8 cellular contexts compared by ENCODE assay signal in genomic region chr19:4063369-4064072, GRCh38. TPM values are rescaled to one million over a fixed set of nuclear protein-coding genes. Genes with fewer than 3 reads are reported as not detected.
DNase-seq lines count a peak whose midpoint lies in the region; ATAC-seq and TF ChIP-seq lines count a peak whose summit lies in the region.

No MANE protein-coding gene starts in this region.

- ATAC-seq in SK-N-SH treated with all-trans-retinoic acid at 6 μM for 48 hours (no peak), GM19463 (IDR thresholded peaks at IDR 0.05; ENCODE audit: unreplicated experiment) (no peak)
- ATAC-seq in activated naive CD4-positive, alpha-beta T cell treated with anti-CD3 and anti-CD28 coated beads, Interleukin-2, amount 50 U/mL, for 72 hours = no peak

- peaks cover 64% of the 10 kb centered on the region for H4K20me1 ChIP-seq in SK-N-SH (ENCODE audit: insufficient read depth)

- H3K27ac ChIP-seq in SK-N-SH (ENCODE audit: low read depth in 2 of 2, low read length in 1 of 2) = peak overlapping the region in 1 of 2 experiments; percentile 59; a peak in 2 of 4 replicates
- H3K27ac ChIP-seq in suprapubic skin = peak overlapping the region; percentile 86

- peaks cover 3 to 13% of the 10 kb centered on the region in 2 experiments for H3K36me3 ChIP-seq in SK-N-SH (replicated peaks in 1 of 2; ENCODE audit: control insufficient read depth in 1 of 2, insufficient read depth in 2 of 2, low read length in 1 of 2)
- H3K36me3 ChIP-seq in suprapubic skin = no peaks in the 10 kb centered on the region

- no peaks in the 10 kb centered on the region for H3K9me3 Mint-ChIP-seq in activated naive CD4-positive, alpha-beta T cell treated with anti-CD3 and anti-CD28 coated beads, Interleukin-2, amount 50 U/mL, for 72 hours
- H3K9me3 Mint-ChIP-seq in immature natural killer cell = no peaks in the 10 kb centered on the region

- no peak for TF ChIP-seq RAD21 in SK-N-SH (IDR thresholded peaks at IDR 0.05; ENCODE audit: low read length)

- H3K4me3 ChIP-seq in SK-N-SH (ENCODE audit: low read depth in 2 of 2, low read length in 1 of 2) (peak overlapping the region; percentile 72 to 81), suprapubic skin (peak overlapping the region; percentile 99)

- H3K4me1 ChIP-seq in SK-N-SH (ENCODE audit: control insufficient read depth in 1 of 2, insufficient read depth in 2 of 2, low read depth in 1 of 2, low read length in 1 of 2) = peaks cover 4 to 16% of the 10 kb centered on the region in 2 experiments; a peak in 2 of 4 replicates
- peaks cover 69% of the 10 kb centered on the region for H3K4me1 ChIP-seq in suprapubic skin

- peaks cover 1 to 23% (median 12%) of the 10 kb centered on the region in 3 donors for H3K27me3 Mint-ChIP-seq in immature natural killer cell (ENCODE audit: low read depth in 3 of 3)

- peaks cover 69% of the 10 kb centered on the region for H3K79me2 ChIP-seq in SK-N-SH (ENCODE audit: insufficient read depth)

- H3K9me2 ChIP-seq in SK-N-SH = no peaks in the 10 kb centered on the region

- peak overlapping the region; percentile 100 for H3K4me2 ChIP-seq in SK-N-SH

- peaks cover 27 to 46% of the 10 kb centered on the region in 2 donors for H3K4me1 Mint-ChIP-seq in immature natural killer cell

- TF ChIP-seq EP300 in SK-N-SH (IDR thresholded peaks at IDR 0.05; ENCODE audit: borderline replicate concordance in 1 of 2, low read depth in 1 of 2, low read length in 1 of 2) (no peak), suprapubic skin (IDR thresholded peaks at IDR 0.05) (no peak)

- H3K27me3 ChIP-seq in SK-N-SH (ENCODE audit: insufficient read depth) = no peaks in the 10 kb centered on the region
- no peaks in the 10 kb centered on the region for H3K27me3 ChIP-seq in suprapubic skin

- TF ChIP-seq CTCF in SK-N-SH (IDR thresholded peaks at IDR 0.05) (no peak; the same call in 1 of the 2 replicates), suprapubic skin (IDR thresholded peaks at IDR 0.05) (no peak)

- POLR2A ChIA-PET in SK-N-SH (lab: Yijun Ruan, JAX) = interaction anchor here (0.9 kb wide), 1 partner anchor 76 kb away, joined by 3 read pairs; no protein-coding TSS in a partner anchor

- CTCF ChIA-PET in SK-N-SH (lab: Yijun Ruan, JAX) = interaction anchor here (1.8 kb wide), 1 partner anchor 78 kb away, joined by 4 read pairs; no protein-coding TSS in a partner anchor

- H3K9me3 ChIP-seq in SK-N-SH (no peaks in the 10 kb centered on the region), suprapubic skin (no peaks in the 10 kb centered on the region)

- no peaks in the 10 kb centered on the region for H3K36me3 Mint-ChIP-seq in activated naive CD4-positive, alpha-beta T cell treated with anti-CD3 and anti-CD28 coated beads, Interleukin-2, amount 50 U/mL, for 72 hours
- peaks cover 0 to 3% (median 0%) of the 10 kb centered on the region in 3 donors for H3K36me3 Mint-ChIP-seq in immature natural killer cell

- TF ChIP-seq POLR2A in suprapubic skin (IDR thresholded peaks at IDR 0.05) = no peak

- peak overlapping the region; percentile 86 to 92 (median 89) for H3K4me3 Mint-ChIP-seq in immature natural killer cell

- no peak overlapping the region for H2AFZ ChIP-seq in SK-N-SH (ENCODE audit: low read depth)

- peaks cover 7% of the 10 kb centered on the region for H3F3A ChIP-seq in SK-N-SH (replicated peaks; ENCODE audit: insufficient read depth)

- 72% methylated on average over 18 of the region's 24 CpGs for WGBS in SK-N-SH (ENCODE audit: low lambda C conversion rate)
- 37% methylated on average over 17 of the region's 24 CpGs for WGBS in suprapubic skin

- no peak for DNase-seq in SK-N-SH
- no peak for DNase-seq in activated naive CD4-positive, alpha-beta T cell treated with anti-CD3 and anti-CD28 coated beads, Interleukin-2, amount 50 U/mL, for 72 hours (ENCODE audit: low spot score in 2 of 2)
- no peak for DNase-seq in immature natural killer cell
- no peak for DNase-seq in suprapubic skin (ENCODE audit: low spot score in 2 of 2)
- DNase-seq in stimulated activated CD4-positive, alpha-beta T cell treated with anti-CD3 and anti-CD28 coated beads, Interleukin-15, amount 100 ng/mL, for 24 hours = no peak
- DNase-seq in SHP77 treated with DMSO at 0.1 percent for 48 hours (lab: John Stamatoyannopoulos, UW) = no peak

- H3K27ac Mint-ChIP-seq in activated naive CD4-positive, alpha-beta T cell treated with anti-CD3 and anti-CD28 coated beads, Interleukin-2, amount 50 U/mL, for 72 hours = peak overlapping the region; percentile 84 to 90
- H3K27ac Mint-ChIP-seq in immature natural killer cell = peak overlapping the region; percentile 82 to 96 (median 91)

- peak overlapping the region; percentile 84 for H3K9ac ChIP-seq in SK-N-SH

TF ChIP-seq in SK-N-SH, 30 proteins besides CTCF, POLR2A, EP300 and RAD21 (continues in another document):
- TF ChIP-seq NRF1 (IDR thresholded peaks at IDR 0.05; ENCODE audit: low read depth, low read length) (no peak), EZH2phosphoT487 (IDR thresholded peaks at IDR 0.05; ENCODE audit: borderline replicate concordance, low read depth) (no peak), USF2 (IDR thresholded peaks at IDR 0.05; ENCODE audit: borderline replicate concordance, low read depth, low read length) (no peak), MEF2A (IDR thresholded peaks at IDR 0.05; ENCODE audit: borderline replicate concordance, low read depth) (no peak), RFX5 (IDR thresholded peaks at IDR 0.05; ENCODE audit: low read length) (no peak), MAX (IDR thresholded peaks at IDR 0.05; ENCODE audit: low read depth) (no peak), MXI1 (IDR thresholded peaks at IDR 0.05; ENCODE audit: low read depth, low read length) (no peak), NFIC (IDR thresholded peaks at IDR 0.05; ENCODE audit: borderline replicate concordance) (no peak), POLR2AphosphoS5 (IDR thresholded peaks at IDR 0.05; ENCODE audit: low read depth, low read length) (no peak)

TF ChIP-seq in SK-N-SH treated with all-trans-retinoic acid at 6 μM for 48 hours, 23 proteins besides CTCF, POLR2A, EP300 and RAD21:
- TF ChIP-seq ZFP30 (CRISPR knock-in tag; IDR thresholded peaks at IDR 0.05) (no peak), PATZ1 (CRISPR knock-in tag; IDR thresholded peaks at IDR 0.05; ENCODE audit: borderline replicate concordance) (no peak), TCF4 (CRISPR knock-in tag; IDR thresholded peaks at IDR 0.05; ENCODE audit: borderline replicate concordance) (no peak), OSR1 (CRISPR knock-in tag; IDR thresholded peaks at IDR 0.05) (no peak), PPARA (CRISPR knock-in tag; IDR thresholded peaks at IDR 0.05; ENCODE audit: borderline replicate concordance) (no peak), SNAI2 (CRISPR knock-in tag; IDR thresholded peaks at IDR 0.05) (no peak), TOX (CRISPR knock-in tag; IDR thresholded peaks at IDR 0.05; ENCODE audit: borderline replicate concordance) (no peak), GLIS3 (CRISPR knock-in tag; IDR thresholded peaks at IDR 0.05) (no peak)

RNA-seq across cellular contexts. Expression of gene ZBTB7A, which starts 3.2 kb away (rescaled TPM):
- polyA plus RNA-seq in SK-N-SH (2012; rRNA removed) (5.6 and 7.4 TPM in 2 replicates), immature natural killer cell (10 to 100 TPM; 10.2 to 62.3 (median 29.0) TPM)
- polyA plus RNA-seq in SK-N-SH (2012; cell fraction: cytosol; rRNA removed) = 2.8 and 5.8 TPM in 2 replicates
- 17.7 and 19.8 TPM in 2 replicates for polyA plus RNA-seq in SK-N-SH (2012; cell fraction: nucleus; rRNA removed)
- total RNA-seq in activated naive CD4-positive, alpha-beta T cell treated with anti-CD3 and anti-CD28 coated beads, Interleukin-2, amount 50 U/mL, for 72 hours = 10 to 100 TPM; 23.4 to 26.0 TPM
- 10 to 100 TPM; 60.3 to 94.2 (median 77.4) TPM for total RNA-seq in suprapubic skin

RNA-seq across cellular contexts. Expression of gene PIAS4, which starts 56.0 kb away (rescaled TPM):
- polyA plus RNA-seq in SK-N-SH (2012; rRNA removed) (7.7 and 14.1 TPM in 2 replicates), immature natural killer cell (1 to 10 TPM; 6.1 to 8.5 (median 7.3) TPM)
- 4.8 and 7.9 TPM in 2 replicates for polyA plus RNA-seq in SK-N-SH (2012; cell fraction: cytosol; rRNA removed)
- polyA plus RNA-seq in SK-N-SH (2012; cell fraction: nucleus; rRNA removed) = 17.7 and 23.8 TPM in 2 replicates
- total RNA-seq in activated naive CD4-positive, alpha-beta T cell treated with anti-CD3 and anti-CD28 coated beads, Interleukin-2, amount 50 U/mL, for 72 hours = 10 to 100 TPM; 28.0 to 30.6 TPM
- 10 to 100 TPM; 17.1 to 28.7 (median 22.6) TPM for total RNA-seq in suprapubic skin
